ENCODE assay signal across 26 cellular contexts in genomic region chr6:144176043-144176442, GRCh38. TPM values are rescaled to one million over a fixed set of nuclear protein-coding genes. Genes with fewer than 3 reads are reported as not detected.
"Had no signal": no experiment of that assay in that cellular context is flagged by ENCODE, and none has a peak within 500 bp of the region (broad histone marks: within the 10 kb centered on the region; RNA-seq: fewer than 3 reads in every experiment).

No MANE protein-coding gene starts in this region.

- H3K4me3 Mint-ChIP-seq: activated B cell treated with CpG ODN at 0.5 μM for 24 hours; activated CD4-positive, alpha-beta T cell treated with anti-CD3 and anti-CD28 coated beads for 36 hours; activated naive CD8-positive, alpha-beta T cell; activated T-cell treated with anti-CD3 and anti-CD28 coated beads, Interleukin-2, amount 50 U/mL, for 24 hours; activated T-helper 17 cell treated with anti-CD3 and anti-CD28 coated beads, Interleukin-2, amount 50 U/mL, for 72 hours; effector memory CD8-positive, alpha-beta T cell; naive B cell; neural progenitor cell had no signal

- H3K4me2 ChIP-seq: neural progenitor cell had no signal

- H3K9me3 ChIP-seq: colonic mucosa, gastrocnemius medialis, sigmoid colon, tibial artery had no signal

- H3K4me1 Mint-ChIP-seq: neural progenitor cell had no signal

- H3K36me3 ChIP-seq: colonic mucosa, gastrocnemius medialis, neural progenitor cell, sigmoid colon had no signal

- ATAC-seq: activated CD4-positive, alpha-beta T cell treated with anti-CD3 and anti-CD28 coated beads for 36 hours; activated T-helper 17 cell treated with anti-CD3 and anti-CD28 coated beads, Interleukin-2, amount 50 U/mL, for 72 hours; effector memory CD8-positive, alpha-beta T cell; esophagus mucosa; gastrocnemius medialis had no signal

- H3K27me3 ChIP-seq: colonic mucosa, dorsolateral prefrontal cortex, gastrocnemius medialis, neural progenitor cell, sigmoid colon, tibial artery had no signal

- H3K9me3 Mint-ChIP-seq: activated B cell treated with CpG ODN at 0.5 μM for 24 hours; activated T-cell treated with anti-CD3 and anti-CD28 coated beads, Interleukin-2, amount 50 U/mL, for 24 hours; activated T-helper 17 cell treated with anti-CD3 and anti-CD28 coated beads, Interleukin-2, amount 50 U/mL, for 72 hours; effector memory CD8-positive, alpha-beta T cell; neural progenitor cell had no signal

- H3K4me3 ChIP-seq: colonic mucosa, dorsolateral prefrontal cortex, gastrocnemius medialis, neural progenitor cell, sigmoid colon, tibial artery had no signal

- H3K4me1 ChIP-seq: colonic mucosa, gastrocnemius medialis, neural progenitor cell, sigmoid colon, tibial artery had no signal

- H3K36me3 Mint-ChIP-seq: neural progenitor cell had no signal

- H3K27ac ChIP-seq: colonic mucosa, dorsolateral prefrontal cortex, gastrocnemius medialis, neural progenitor cell, sigmoid colon, tibial artery had no signal

- H3K27ac Mint-ChIP-seq: activated B cell treated with CpG ODN at 0.5 μM for 24 hours; activated CD4-positive, alpha-beta T cell treated with anti-CD3 and anti-CD28 coated beads for 36 hours; activated naive CD8-positive, alpha-beta T cell; activated T-cell treated with anti-CD3 and anti-CD28 coated beads, Interleukin-2, amount 50 U/mL, for 24 hours; activated T-helper 17 cell treated with anti-CD3 and anti-CD28 coated beads, Interleukin-2, amount 50 U/mL, for 72 hours; naive B cell; neural progenitor cell; progenitor cell of endocrine pancreas had no signal

- H3K27me3 Mint-ChIP-seq: activated B cell treated with CpG ODN at 0.5 μM for 24 hours; activated CD4-positive, alpha-beta T cell treated with anti-CD3 and anti-CD28 coated beads for 36 hours; activated naive CD8-positive, alpha-beta T cell; activated T-cell treated with anti-CD3 and anti-CD28 coated beads, Interleukin-2, amount 50 U/mL, for 24 hours; activated T-helper 17 cell treated with anti-CD3 and anti-CD28 coated beads, Interleukin-2, amount 50 U/mL, for 72 hours; effector memory CD8-positive, alpha-beta T cell had no signal

- H2AFZ ChIP-seq: neural progenitor cell had no signal

- DNase-seq: activated B cell treated with CpG ODN at 0.5 μM for 24 hours; activated CD4-positive, alpha-beta T cell treated with anti-CD3 and anti-CD28 coated beads for 36 hours; activated CD4-positive, alpha-beta T cell treated with anti-CD3 and anti-CD28 coated beads, Interleukin-2, amount 50 U/mL, for 4 hours; activated CD8-positive, alpha-beta memory T cell treated with anti-CD3 and anti-CD28 coated beads for 24 hours; activated CD8-positive, alpha-beta memory T cell treated with anti-CD3 and anti-CD28 coated beads, Interleukin-2, amount 50 U/mL, for 4 hours; activated naive CD4-positive, alpha-beta T cell; activated T-cell treated with anti-CD3 and anti-CD28 coated beads, Interleukin-2, amount 50 U/mL, for 24 hours; amniotic stem cell; colonic mucosa; dorsolateral prefrontal cortex; effector memory CD8-positive, alpha-beta T cell; gastrocnemius medialis; hypothalamus; naive B cell; retina; sigmoid colon; stimulated activated CD4-positive, alpha-beta T cell treated with anti-CD3 and anti-CD28 coated beads, Interleukin-4, amount 100 ng/mL, for 1 hour; stimulated activated naive CD4-positive, alpha-beta T cell treated with Interleukin-2 at 50 U/mL for 16 hours; T-helper 1 cell; T-helper 9 cell; tibial artery had no signal

RNA-seq across cellular contexts. Expression of gene STX11, which starts 25.7 kb away (rescaled TPM):
- total RNA-seq: progenitor cell of endocrine pancreas had no signal
